ENCODE assay signal across 9 cellular contexts in the genomic region with DNA sequence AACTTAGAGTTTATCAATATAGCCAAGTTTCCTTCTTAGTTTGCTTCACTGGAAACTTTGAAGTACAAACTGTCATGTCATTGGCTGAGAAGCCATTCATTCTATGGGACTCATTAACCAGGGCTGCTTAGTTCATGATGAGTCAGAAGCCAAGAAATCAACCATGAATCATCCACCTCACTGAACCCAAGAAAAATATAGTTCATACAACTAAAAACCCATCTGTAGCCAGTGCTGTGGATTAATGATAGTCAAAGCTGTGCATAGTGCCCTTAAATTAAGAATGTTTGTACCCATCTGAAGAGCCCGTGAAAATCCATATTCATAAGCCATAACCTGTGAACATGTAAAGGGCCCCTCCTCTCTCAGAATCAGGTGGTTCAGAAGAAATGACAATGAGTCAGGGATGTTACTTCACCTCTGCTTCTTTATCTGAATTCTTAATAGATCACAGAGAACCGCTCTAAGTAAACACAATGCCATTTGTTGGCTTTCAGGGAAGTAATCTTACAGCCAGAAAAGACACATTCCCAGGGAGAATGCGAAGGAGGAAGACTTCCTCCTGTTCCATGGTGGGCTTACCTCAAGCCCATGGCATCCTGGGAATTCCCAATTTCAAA. TPM values are rescaled to one million over a fixed set of nuclear protein-coding genes. Genes with fewer than 3 reads are reported as not detected.
DNase-seq lines count a peak whose midpoint lies in the region; ATAC-seq lines count a peak whose summit lies in the region.
"Had no signal": no experiment of that assay in that cellular context is flagged by ENCODE, and none has a peak within 500 bp of the region (broad histone marks: within the 10 kb centered on the region; RNA-seq: fewer than 3 reads in every experiment).

No MANE protein-coding gene starts in this region.

- H3K9me3 Mint-ChIP-seq in activated naive CD4-positive, alpha-beta T cell treated with anti-CD3 and anti-CD28 coated beads, Interleukin-2, amount 50 U/mL, for 72 hours: no peaks in the 10 kb centered on the region
- H3K9me3 Mint-ChIP-seq: dendritic cell treated with granulocyte-macrophage colony-stimulating factor and Interleukin-4, amounts not matched to agents 40 ng/mL and 50 ng/mL, for 4 days had no signal

- H3K36me3 Mint-ChIP-seq in activated naive CD4-positive, alpha-beta T cell treated with anti-CD3 and anti-CD28 coated beads, Interleukin-2, amount 50 U/mL, for 72 hours: no peaks in the 10 kb centered on the region

- peak; percentile 97 to 98 for ATAC-seq in activated naive CD4-positive, alpha-beta T cell treated with anti-CD3 and anti-CD28 coated beads, Interleukin-2, amount 50 U/mL, for 72 hours
- peak; percentile 99 for ATAC-seq in HG02938 (IDR thresholded peaks at IDR 0.05; ENCODE audit: unreplicated experiment)

- peak in 1 of 2 donors; percentile 22 for DNase-seq in activated naive CD4-positive, alpha-beta T cell treated with anti-CD3 and anti-CD28 coated beads, Interleukin-2, amount 50 U/mL, for 72 hours (ENCODE audit: low spot score in 2 of 2)
- DNase-seq in activated naive CD4-positive, alpha-beta T cell treated with anti-CD3 and anti-CD28 coated beads, Interleukin-2, amount 50 U/mL, for 16 hours: no peak
- DNase-seq in RKO (ENCODE audit: low spot score): peak; percentile 96
- DNase-seq in fibroblast of the conjunctiva (ENCODE audit: low read depth): peak; percentile 81
- no peak for DNase-seq in SK-N-DZ (ENCODE audit: low spot score)
- DNase-seq in activated CD4-positive, alpha-beta T cell treated with anti-CD3 and anti-CD28 coated beads, Interleukin-2, amount 50 U/mL, for 48 hours: no peak
- DNase-seq in NCI-H526 (lab: John Stamatoyannopoulos, UW): no peak

- peak overlapping the region; percentile 74 to 96 for H3K27ac Mint-ChIP-seq in activated naive CD4-positive, alpha-beta T cell treated with anti-CD3 and anti-CD28 coated beads, Interleukin-2, amount 50 U/mL, for 72 hours

RNA-seq across cellular contexts. Expression of gene MMP20, which starts 25.4 kb away (rescaled TPM):
- total RNA-seq in activated naive CD4-positive, alpha-beta T cell treated with anti-CD3 and anti-CD28 coated beads, Interleukin-2, amount 50 U/mL, for 72 hours: not detected
- not detected in 2 replicates for polyA plus RNA-seq in SK-N-DZ (2014; cell fraction: cytosol; rRNA removed)
- not detected in 2 replicates for polyA plus RNA-seq in SK-N-DZ (2014; cell fraction: nucleus; rRNA removed)

Comparison
In these comparisons a context has a peak if more than half of its experiments do, and no peak if none do; other contexts are left out.
1. DNase-seq: peak in RKO (single experiment) and fibroblast of the conjunctiva (single experiment); none in activated naive CD4-positive, alpha-beta T cell treated with anti-CD3 and anti-CD28 coated beads, Interleukin-2, amount 50 U/mL, for 16 hours (single experiment), SK-N-DZ (single experiment), activated CD4-positive, alpha-beta T cell treated with anti-CD3 and anti-CD28 coated beads, Interleukin-2, amount 50 U/mL, for 48 hours (0 of 2) and NCI-H526 (0 of 2).